ENCODE assay signal across 8 cellular contexts in the genomic region with DNA sequence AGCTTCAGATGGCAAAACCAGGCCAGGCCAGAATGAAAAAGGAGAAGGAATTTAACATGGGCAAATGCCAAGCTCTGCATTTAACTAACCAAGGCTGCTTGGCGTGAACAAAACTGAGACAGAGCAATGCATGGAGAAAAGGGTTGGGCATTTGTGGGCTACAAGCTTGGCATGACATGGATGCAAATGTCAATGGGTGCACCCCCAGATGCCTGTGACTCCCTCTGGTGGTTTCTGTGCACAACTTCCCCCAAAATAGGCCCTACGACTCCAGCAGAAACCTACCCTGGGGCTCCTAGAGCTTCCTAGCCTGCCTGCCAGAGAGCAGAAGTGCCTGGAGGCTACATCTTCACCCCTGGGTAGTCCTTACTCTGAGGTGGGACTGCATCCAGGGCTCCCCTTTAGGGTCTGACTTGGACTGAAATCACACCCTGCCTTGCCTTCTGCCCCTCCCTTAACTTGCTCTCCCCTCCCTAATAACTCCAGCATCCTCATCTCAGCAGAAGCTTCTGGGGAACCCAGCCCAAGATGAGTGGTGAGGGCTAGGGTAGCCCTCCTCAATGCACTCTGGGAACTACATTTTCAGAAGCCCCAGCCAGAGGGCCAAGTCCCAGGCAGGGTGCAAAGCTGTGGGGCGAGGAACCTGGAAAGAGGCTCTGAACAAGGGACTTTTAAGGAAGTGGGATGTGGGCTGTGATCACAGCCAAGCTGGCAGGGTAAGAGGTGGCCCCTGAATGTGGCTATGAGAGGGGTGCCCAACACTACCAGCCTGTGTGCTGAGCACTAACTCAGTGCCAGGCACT. TPM values are rescaled to one million over a fixed set of nuclear protein-coding genes. Genes with fewer than 3 reads are reported as not detected.
DNase-seq lines count a peak whose midpoint lies in the region; ATAC-seq and TF ChIP-seq lines count a peak whose summit lies in the region.

No MANE protein-coding gene starts in this region.

- H3K4me3 ChIP-seq in upper lobe of right lung: no peak overlapping the region

- CTCF ChIA-PET in HEK293T (lab: Yijun Ruan, JAX): interaction anchor here (1.9 kb wide), 1 partner anchor 12 kb away, joined by 5 read pairs; a partner anchor contains a TSS

- no peak overlapping the region for H3K27ac ChIP-seq in upper lobe of right lung

- peak; percentile 7 for DNase-seq in stimulated activated CD4-positive, alpha-beta T cell treated with anti-CD3 and anti-CD28 coated beads, Interleukin-15, amount 100 ng/mL, for 24 hours
- DNase-seq in stimulated activated CD4-positive, alpha-beta T cell treated with anti-CD3 and anti-CD28 coated beads, Interleukin-2, amount 100 ng/mL, for 48 hours: no peak
- DNase-seq in germinal center (ENCODE audit: low spot score): peak; percentile 70
- DNase-seq in upper lobe of right lung: peak; percentile 65
- DNase-seq in NCI-H345 (lab: John Stamatoyannopoulos, UW): no peak
- no peak for DNase-seq in NCI-H1436 treated with DMSO at 0.1 percent for 48 hours (lab: John Stamatoyannopoulos, UW)
- no peak for DNase-seq in HEK293T (ENCODE audit: extremely low spot score)

- no peaks in the 10 kb centered on the region for H3K9me3 ChIP-seq in upper lobe of right lung

- H3K27me3 ChIP-seq in upper lobe of right lung: peaks cover 7% of the 10 kb centered on the region

- H3K4me1 ChIP-seq in upper lobe of right lung: peaks cover 15% of the 10 kb centered on the region

- intact Hi-C loops in upper lobe of right lung (cut with DNase I): no loop called here

- POLR2A ChIA-PET in HEK293T (lab: Yijun Ruan, JAX): no interaction called here

- no peaks in the 10 kb centered on the region for H3K36me3 ChIP-seq in upper lobe of right lung

- peak; percentile 34 for TF ChIP-seq CTCF in upper lobe of right lung (IDR thresholded peaks at IDR 0.05)

- ATAC-seq in SK-N-SH treated with all-trans-retinoic acid at 6 μM for 48 hours (peak; percentile 39), upper lobe of right lung (no peak)

TF ChIP-seq in SK-N-SH treated with all-trans-retinoic acid at 6 μM for 48 hours, 23 proteins besides CTCF, POLR2A, EP300 and RAD21 (continues in another document):
- TF ChIP-seq ZNF70 (CRISPR knock-in tag; IDR thresholded peaks at IDR 0.05) (no peak), ZNF8 (CRISPR knock-in tag; IDR thresholded peaks at IDR 0.05) (no peak), TOX (CRISPR knock-in tag; IDR thresholded peaks at IDR 0.05; ENCODE audit: borderline replicate concordance) (no peak), ESRRG (CRISPR knock-in tag; IDR thresholded peaks at IDR 0.05) (no peak), ZFP30 (CRISPR knock-in tag; IDR thresholded peaks at IDR 0.05) (no peak), TCF4 (CRISPR knock-in tag; IDR thresholded peaks at IDR 0.05; ENCODE audit: borderline replicate concordance) (no peak), ARNTL (CRISPR knock-in tag; IDR thresholded peaks at IDR 0.05; ENCODE audit: borderline replicate concordance, low read depth) (no peak), BACH2 (CRISPR knock-in tag; IDR thresholded peaks at IDR 0.05; ENCODE audit: borderline replicate concordance) (no peak)
- TF ChIP-seq, protein P1, sequence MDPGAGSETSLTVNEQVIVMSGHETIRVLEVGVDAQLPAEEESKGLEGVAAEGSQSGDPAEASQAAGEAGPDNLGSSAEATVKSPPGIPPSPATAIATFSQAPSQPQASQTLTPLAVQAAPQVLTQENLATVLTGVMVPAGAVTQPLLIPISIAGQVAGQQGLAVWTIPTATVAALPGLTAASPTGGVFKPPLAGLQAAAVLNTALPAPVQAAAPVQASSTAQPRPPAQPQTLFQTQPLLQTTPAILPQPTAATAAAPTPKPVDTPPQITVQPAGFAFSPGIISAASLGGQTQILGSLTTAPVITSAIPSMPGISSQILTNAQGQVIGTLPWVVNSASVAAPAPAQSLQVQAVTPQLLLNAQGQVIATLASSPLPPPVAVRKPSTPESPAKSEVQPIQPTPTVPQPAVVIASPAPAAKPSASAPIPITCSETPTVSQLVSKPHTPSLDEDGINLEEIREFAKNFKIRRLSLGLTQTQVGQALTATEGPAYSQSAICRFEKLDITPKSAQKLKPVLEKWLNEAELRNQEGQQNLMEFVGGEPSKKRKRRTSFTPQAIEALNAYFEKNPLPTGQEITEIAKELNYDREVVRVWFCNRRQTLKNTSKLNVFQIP (CRISPR knock-in tag; IDR thresholded peaks at IDR 0.05; ENCODE audit: borderline replicate concordance, low read depth): no peak
- TF ChIP-seq, protein P2, sequence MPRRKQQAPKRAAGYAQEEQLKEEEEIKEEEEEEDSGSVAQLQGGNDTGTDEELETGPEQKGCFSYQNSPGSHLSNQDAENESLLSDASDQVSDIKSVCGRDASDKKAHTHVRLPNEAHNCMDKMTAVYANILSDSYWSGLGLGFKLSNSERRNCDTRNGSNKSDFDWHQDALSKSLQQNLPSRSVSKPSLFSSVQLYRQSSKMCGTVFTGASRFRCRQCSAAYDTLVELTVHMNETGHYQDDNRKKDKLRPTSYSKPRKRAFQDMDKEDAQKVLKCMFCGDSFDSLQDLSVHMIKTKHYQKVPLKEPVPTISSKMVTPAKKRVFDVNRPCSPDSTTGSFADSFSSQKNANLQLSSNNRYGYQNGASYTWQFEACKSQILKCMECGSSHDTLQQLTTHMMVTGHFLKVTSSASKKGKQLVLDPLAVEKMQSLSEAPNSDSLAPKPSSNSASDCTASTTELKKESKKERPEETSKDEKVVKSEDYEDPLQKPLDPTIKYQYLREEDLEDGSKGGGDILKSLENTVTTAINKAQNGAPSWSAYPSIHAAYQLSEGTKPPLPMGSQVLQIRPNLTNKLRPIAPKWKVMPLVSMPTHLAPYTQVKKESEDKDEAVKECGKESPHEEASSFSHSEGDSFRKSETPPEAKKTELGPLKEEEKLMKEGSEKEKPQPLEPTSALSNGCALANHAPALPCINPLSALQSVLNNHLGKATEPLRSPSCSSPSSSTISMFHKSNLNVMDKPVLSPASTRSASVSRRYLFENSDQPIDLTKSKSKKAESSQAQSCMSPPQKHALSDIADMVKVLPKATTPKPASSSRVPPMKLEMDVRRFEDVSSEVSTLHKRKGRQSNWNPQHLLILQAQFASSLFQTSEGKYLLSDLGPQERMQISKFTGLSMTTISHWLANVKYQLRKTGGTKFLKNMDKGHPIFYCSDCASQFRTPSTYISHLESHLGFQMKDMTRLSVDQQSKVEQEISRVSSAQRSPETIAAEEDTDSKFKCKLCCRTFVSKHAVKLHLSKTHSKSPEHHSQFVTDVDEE (CRISPR knock-in tag; IDR thresholded peaks at IDR 0.05): no peak

TF ChIP-seq in HEK293T, 16 proteins besides CTCF, POLR2A, EP300 and RAD21:
- TF ChIP-seq, protein P3, sequence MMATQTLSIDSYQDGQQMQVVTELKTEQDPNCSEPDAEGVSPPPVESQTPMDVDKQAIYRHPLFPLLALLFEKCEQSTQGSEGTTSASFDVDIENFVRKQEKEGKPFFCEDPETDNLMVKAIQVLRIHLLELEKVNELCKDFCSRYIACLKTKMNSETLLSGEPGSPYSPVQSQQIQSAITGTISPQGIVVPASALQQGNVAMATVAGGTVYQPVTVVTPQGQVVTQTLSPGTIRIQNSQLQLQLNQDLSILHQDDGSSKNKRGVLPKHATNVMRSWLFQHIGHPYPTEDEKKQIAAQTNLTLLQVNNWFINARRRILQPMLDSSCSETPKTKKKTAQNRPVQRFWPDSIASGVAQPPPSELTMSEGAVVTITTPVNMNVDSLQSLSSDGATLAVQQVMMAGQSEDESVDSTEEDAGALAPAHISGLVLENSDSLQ (IDR thresholded peaks at IDR 0.05): no peak
- no peak for TF ChIP-seq SP1 (IDR thresholded peaks at IDR 0.05)
- no peak for TF ChIP-seq HDGF (IDR thresholded peaks at IDR 0.05; ENCODE audit: borderline replicate concordance)
- no peak for TF ChIP-seq NFRKB (IDR thresholded peaks at IDR 0.05)
- TF ChIP-seq FOXK2 (IDR thresholded peaks at IDR 0.05): no peak
- TF ChIP-seq SUZ12 (IDR thresholded peaks at IDR 0.05): no peak
- no peak for TF ChIP-seq ARNT (IDR thresholded peaks at IDR 0.05)
- TF ChIP-seq LEF1 (IDR thresholded peaks at IDR 0.05; ENCODE audit: borderline replicate concordance): no peak
- no peak for TF ChIP-seq ZNF384 (IDR thresholded peaks at IDR 0.05)
- TF ChIP-seq BHLHE40 (IDR thresholded peaks at IDR 0.05; ENCODE audit: borderline replicate concordance): no peak
- no peak for TF ChIP-seq CTBP1 (IDR thresholded peaks at IDR 0.05; ENCODE audit: borderline replicate concordance)
- TF ChIP-seq FOXA1 (IDR thresholded peaks at IDR 0.05): no peak

RNA-seq across cellular contexts. Expression of a gene that starts 11.3 kb away (rescaled TPM):
- 56.2 TPM for total RNA-seq in upper lobe of right lung

RNA-seq across cellular contexts. Expression of a gene that starts 33.7 kb away (rescaled TPM):
- 45.4 TPM for total RNA-seq in upper lobe of right lung

Comparison
In these comparisons a context has a peak if more than half of its experiments do, and no peak if none do; other contexts are left out.
1. DNase-seq: peak in stimulated activated CD4-positive, alpha-beta T cell treated with anti-CD3 and anti-CD28 coated beads, Interleukin-15, amount 100 ng/mL, for 24 hours (single experiment), germinal center (single experiment) and upper lobe of right lung (single experiment); none in stimulated activated CD4-positive, alpha-beta T cell treated with anti-CD3 and anti-CD28 coated beads, Interleukin-2, amount 100 ng/mL, for 48 hours (0 of 2), NCI-H345 (single experiment), NCI-H1436 treated with DMSO at 0.1 percent for 48 hours (single experiment) and HEK293T (single experiment).